Comparison of ENCODE assay signal across 9 cellular contexts in the genomic region with DNA sequence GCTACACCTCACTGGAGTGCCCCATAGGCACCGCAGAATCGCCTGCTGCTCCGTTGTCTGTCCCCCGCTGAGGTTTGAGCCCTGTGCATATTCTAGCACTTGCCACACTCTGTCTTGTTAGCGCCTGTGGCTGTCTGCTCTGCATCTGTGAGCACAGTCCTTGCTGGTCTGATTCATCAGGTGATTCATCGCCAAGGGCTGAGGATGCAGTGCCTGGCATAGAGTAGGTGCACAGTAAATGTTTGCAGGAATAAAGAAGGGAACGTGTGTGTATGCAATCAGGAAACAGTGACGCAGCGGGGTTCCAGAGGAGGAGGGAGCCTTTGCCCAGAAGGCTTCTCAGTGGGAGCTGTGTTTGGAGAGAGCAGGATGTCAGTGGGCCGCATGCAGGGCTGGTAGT.
A peak's percentile ranks its signal among the peaks of the same experiment; 100 is the strongest.
DNase-seq lines count a peak whose midpoint lies in the region; ATAC-seq and TF ChIP-seq lines count a peak whose summit lies in the region.
"Had no signal": no experiment of that assay in that cellular context is flagged by ENCODE, and none has a peak within 500 bp of the region (broad histone marks: within the 10 kb centered on the region; RNA-seq: fewer than 3 reads in every experiment).

No MANE protein-coding gene starts in this region.

- H2AK9ac ChIP-seq in IMR-90 (replicated peaks; ENCODE audit: low read depth, low read length, poor library complexity) = no peak overlapping the region

- WGBS in IMR-90 (ENCODE audit: extremely low coverage in 2 of 2, insufficient read length in 1 of 2), 2 experiments = 40% methylated on average over 5 of the region's 10 CpGs; no CpG with 5 or more reads in 1 of the 2 experiments
- 78 to 80% methylated on average over 10 of the region's 10 CpGs for WGBS in lower leg skin, 2 donors

- TF ChIP-seq POLR2A in IMR-90 (IDR thresholded peaks at IDR 0.05; ENCODE audit: low read depth, low read length) (no peak), lower leg skin (IDR thresholded peaks at IDR 0.05) (no peak)

- peak; percentile 98 for ATAC-seq in IMR-90 (ENCODE audit: low read depth)
- no peak for ATAC-seq in GM19395 (IDR thresholded peaks at IDR 0.05; ENCODE audit: unreplicated experiment)
- ATAC-seq in GM21360 (IDR thresholded peaks at IDR 0.05; ENCODE audit: unreplicated experiment) = no peak

- peak overlapping the region; percentile 28; the same call in 1 of the 2 replicates for H4K91ac ChIP-seq in IMR-90 (ENCODE audit: insufficient read depth, low read depth, low read length)

- H3K79me1 ChIP-seq in IMR-90 (ENCODE audit: low read depth in 1 of 2, low read length in 2 of 2) = no peaks in the 10 kb centered on the region

- no peak overlapping the region for H3K23ac ChIP-seq in IMR-90 (ENCODE audit: low read depth, low read length)

- H2AFZ ChIP-seq in IMR-90 (replicated peaks; ENCODE audit: low read length, poor library complexity) = peak overlapping the region; percentile 2

- H3K4me3 ChIP-seq in BJ (ENCODE audit: low read depth, low read length) (no peak overlapping the region), IMR-90 (ENCODE audit: insufficient read depth, low read depth, low read length) (no peak overlapping the region), astrocyte of the cerebellum (ENCODE audit: low read depth, low read length) (no peak overlapping the region), kidney epithelial cell (ENCODE audit: low read depth, low read length) (no peak overlapping the region), lower leg skin (ENCODE audit: low read depth, poor library complexity, severe bottlenecking) (no peak overlapping the region)

- peak; percentile 27 for TF ChIP-seq RAD21 in IMR-90 (IDR thresholded peaks at IDR 0.05; ENCODE audit: low read length)

- H3K36me3 ChIP-seq in BJ (ENCODE audit: control insufficient read depth, insufficient read depth, low read length) (no peaks in the 10 kb centered on the region), IMR-90 (ENCODE audit: control insufficient read depth, insufficient read depth, low read length) (no peaks in the 10 kb centered on the region), kidney epithelial cell (ENCODE audit: control insufficient read depth, insufficient read depth, low read length) (no peaks in the 10 kb centered on the region)

- no peaks in the 10 kb centered on the region for H3K27me3 Mint-ChIP-seq in activated T-cell treated with anti-CD3 and anti-CD28 coated beads, Interleukin-2, amount 50 U/mL, for 24 hours

- no peak overlapping the region for H3K9ac ChIP-seq in IMR-90 (ENCODE audit: low read depth, low read length)

- no peak overlapping the region for H3K27ac Mint-ChIP-seq in activated T-cell treated with anti-CD3 and anti-CD28 coated beads, Interleukin-2, amount 50 U/mL, for 24 hours

- H2BK20ac ChIP-seq in IMR-90 (ENCODE audit: low read depth, low read length) = no peak overlapping the region

- no peaks in the 10 kb centered on the region for H3K4me1 ChIP-seq in IMR-90 (ENCODE audit: control insufficient read depth, insufficient read depth, low read length)

- BruUV-seq in IMR-90 (replicated peaks; lab: Mats Ljungman, UMichigan) = no TSS peak

- TF ChIP-seq CTCF in BJ (IDR thresholded peaks at IDR 0.05; ENCODE audit: insufficient read depth, low read depth, low read length) (no peak), IMR-90 (conservative IDR thresholded peaks at IDR 0.05; ENCODE audit: low read depth, low read length) (no peak), astrocyte of the cerebellum (IDR thresholded peaks at IDR 0.05; ENCODE audit: low read depth, low read length, missing control alignments) (no peak), kidney epithelial cell (IDR thresholded peaks at IDR 0.05; ENCODE audit: insufficient read depth, low read length, poor library complexity, severe bottlenecking) (no peak), lower leg skin (IDR thresholded peaks at IDR 0.05) (no peak)

- H3K36me3 Mint-ChIP-seq in activated T-cell treated with anti-CD3 and anti-CD28 coated beads, Interleukin-2, amount 50 U/mL, for 24 hours (ENCODE audit: low read depth) = peaks cover 42% of the 10 kb centered on the region

- no peaks in the 10 kb centered on the region for H3K9me3 ChIP-seq in IMR-90 (ENCODE audit: control insufficient read depth, insufficient read depth, low read length)

- H2BK120ac ChIP-seq in IMR-90 (ENCODE audit: low read depth, low read length) = 0 out of 2 replicates have a peak overlapping the region, but pooled peaks have one; percentile 0

- no peak overlapping the region for H2BK15ac ChIP-seq in IMR-90 (ENCODE audit: low read depth, low read length)

- no peak overlapping the region for H4K8ac ChIP-seq in IMR-90 (ENCODE audit: low read depth in 2 of 2, low read length in 2 of 2)

- no peak overlapping the region for H2AK5ac ChIP-seq in IMR-90 (ENCODE audit: low read depth, low read length)

- no peak overlapping the region for H3K14ac ChIP-seq in IMR-90 (replicated peaks; ENCODE audit: low read depth, low read length)

- intact Hi-C loops in IMR-90 (cut with micrococcal nuclease) (no loop called here), lower leg skin (cut with DNase I; ENCODE audit: low total_unique reads) (no loop called here)

- in situ Hi-C loops in IMR-90 (cut with MboI; ENCODE audit: low sequenced_read_pairs) (no loop called here), astrocyte of the cerebellum (cut with HindIII; ENCODE audit: low sequenced_read_pairs) (no loop called here)

- H3K4ac ChIP-seq in IMR-90 (ENCODE audit: low read depth, low read length) = no peak overlapping the region

- H3K56ac ChIP-seq in IMR-90 (ENCODE audit: extremely low read depth, insufficient read depth, low read length) = no peak overlapping the region

- H3K4me3 Mint-ChIP-seq in activated T-cell treated with anti-CD3 and anti-CD28 coated beads, Interleukin-2, amount 50 U/mL, for 24 hours = no peak overlapping the region

- dilution Hi-C loops in IMR-90 (cut with HindIII; ENCODE audit: low sequenced_read_pairs, unreplicated experiment) = no loop called here

- no peaks in the 10 kb centered on the region for H3K4me1 Mint-ChIP-seq in activated T-cell treated with anti-CD3 and anti-CD28 coated beads, Interleukin-2, amount 50 U/mL, for 24 hours (ENCODE audit: low read depth)

- H3K27me3 ChIP-seq in BJ (ENCODE audit: control insufficient read depth, insufficient read depth, low read length) (no peaks in the 10 kb centered on the region), IMR-90 (ENCODE audit: control insufficient read depth, insufficient read depth, low read length) (no peaks in the 10 kb centered on the region), kidney epithelial cell (ENCODE audit: control insufficient read depth, insufficient read depth, low read length) (no peaks in the 10 kb centered on the region)

- H2BK5ac ChIP-seq in IMR-90 (ENCODE audit: low read depth, low read length, poor library complexity, severe bottlenecking) = no peak overlapping the region

- no peak overlapping the region for H3K4me2 ChIP-seq in IMR-90 (ENCODE audit: low read depth, low read length)

- DNase-seq in BJ (ENCODE audit: low read depth) (peak; percentile 58), IMR-90 (peak; percentile 97), astrocyte of the cerebellum (ENCODE audit: low read depth) (peak; percentile 64), kidney epithelial cell (ENCODE audit: low read depth) (peak; percentile 90), lower leg skin (ENCODE audit: low spot score in 2 of 2) (no peak)
- DNase-seq in activated T-cell treated with anti-CD3 and anti-CD28 coated beads, Interleukin-2, amount 50 U/mL, for 24 hours = no peak
- DNase-seq: GF-D8 had no signal

- 0 out of 2 replicates have a peak, but pooled peaks cover 3% of the 10 kb centered on the region for H3K9me1 ChIP-seq in IMR-90 (ENCODE audit: insufficient read depth, low read length)

- H3K18ac ChIP-seq in IMR-90 (ENCODE audit: low read depth, low read length) = no peak overlapping the region

- no peak overlapping the region for H3K27ac ChIP-seq in IMR-90 (ENCODE audit: insufficient read depth, low read length)

- no peaks in the 10 kb centered on the region for H3K9me3 Mint-ChIP-seq in activated T-cell treated with anti-CD3 and anti-CD28 coated beads, Interleukin-2, amount 50 U/mL, for 24 hours

- POLR2A ChIA-PET in BJ (lab: Charles Lee) (no interaction called here), IMR-90 (lab: Charles Lee; ENCODE audit: unreplicated experiment) (no interaction called here)

- CTCF ChIA-PET in BJ (lab: Yijun Ruan, JAX) (interaction anchor here (1.5 kb wide), 1 partner anchor 8 kb away, joined by 5 read pairs; no protein-coding TSS in a partner anchor), IMR-90 (lab: Yijun Ruan, JAX) (no interaction called here)

- no peaks in the 10 kb centered on the region for H4K20me1 ChIP-seq in IMR-90 (ENCODE audit: insufficient read depth, low read length)

- H4K5ac ChIP-seq in IMR-90 (ENCODE audit: low read depth, low read length) = no peak overlapping the region

TF ChIP-seq in IMR-90, 13 proteins besides CTCF, POLR2A, EP300 and RAD21 (continues in another document):
- TF ChIP-seq BHLHE40 (IDR thresholded peaks at IDR 0.05; ENCODE audit: low read depth, low read length) (peak; percentile 79), SMC3 (IDR thresholded peaks at IDR 0.05; ENCODE audit: low read depth, low read length) (peak; percentile 23), NFE2L2 (IDR thresholded peaks at IDR 0.05; ENCODE audit: low read depth, low read length) (peak; percentile 27; the same call in 1 of the 2 replicates), CEBPB (IDR thresholded peaks at IDR 0.05; ENCODE audit: low read depth, low read length) (peak; percentile 77), FOS (IDR thresholded peaks at IDR 0.05; ENCODE audit: low read depth, low read length) (peak; percentile 92), MAFK (IDR thresholded peaks at IDR 0.05; ENCODE audit: low read depth, low read length) (peak; percentile 18; the same call in 1 of the 2 replicates)
- TF ChIP-seq, protein P1, sequence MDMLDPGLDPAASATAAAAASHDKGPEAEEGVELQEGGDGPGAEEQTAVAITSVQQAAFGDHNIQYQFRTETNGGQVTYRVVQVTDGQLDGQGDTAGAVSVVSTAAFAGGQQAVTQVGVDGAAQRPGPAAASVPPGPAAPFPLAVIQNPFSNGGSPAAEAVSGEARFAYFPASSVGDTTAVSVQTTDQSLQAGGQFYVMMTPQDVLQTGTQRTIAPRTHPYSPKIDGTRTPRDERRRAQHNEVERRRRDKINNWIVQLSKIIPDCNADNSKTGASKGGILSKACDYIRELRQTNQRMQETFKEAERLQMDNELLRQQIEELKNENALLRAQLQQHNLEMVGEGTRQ (IDR thresholded peaks at IDR 0.05; ENCODE audit: low read depth, low read length) = no peak
- TF ChIP-seq, protein P2, sequence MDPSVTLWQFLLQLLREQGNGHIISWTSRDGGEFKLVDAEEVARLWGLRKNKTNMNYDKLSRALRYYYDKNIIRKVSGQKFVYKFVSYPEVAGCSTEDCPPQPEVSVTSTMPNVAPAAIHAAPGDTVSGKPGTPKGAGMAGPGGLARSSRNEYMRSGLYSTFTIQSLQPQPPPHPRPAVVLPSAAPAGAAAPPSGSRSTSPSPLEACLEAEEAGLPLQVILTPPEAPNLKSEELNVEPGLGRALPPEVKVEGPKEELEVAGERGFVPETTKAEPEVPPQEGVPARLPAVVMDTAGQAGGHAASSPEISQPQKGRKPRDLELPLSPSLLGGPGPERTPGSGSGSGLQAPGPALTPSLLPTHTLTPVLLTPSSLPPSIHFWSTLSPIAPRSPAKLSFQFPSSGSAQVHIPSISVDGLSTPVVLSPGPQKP (IDR thresholded peaks at IDR 0.05; ENCODE audit: borderline replicate concordance, low read depth, low read length) = no peak

Comparison
In these comparisons a context has a peak if more than half of its experiments do, and no peak if none do; other contexts are left out.
1. DNase-seq: peak in BJ (single experiment), IMR-90 (single experiment), astrocyte of the cerebellum (single experiment) and kidney epithelial cell (single experiment); none in lower leg skin (0 of 2) and activated T-cell treated with anti-CD3 and anti-CD28 coated beads, Interleukin-2, amount 50 U/mL, for 24 hours (single experiment).